ENCODE assay signal across 1 cellular context in genomic region chr15:59688888-59689625, GRCh38.
TF ChIP-seq lines count a peak whose summit lies in the region.

Gene BNIP2, minus strand, starts transcription at chr15:59689320. Its CDS starts 6,863 bp downstream, at chr15:59682457.

TF ChIP-seq in HEK293, 187 proteins besides CTCF, POLR2A, EP300 and RAD21 (continued from another document):
- TF ChIP-seq KLF17 (tag by site-specific recombination; IDR thresholded peaks at IDR 0.05) (peak; percentile 33; the same call in 1 of the 2 replicates), EGR2 (tag by site-specific recombination; IDR thresholded peaks at IDR 0.05; ENCODE audit: low read depth) (peak; percentile 96), KLF10 (tag by site-specific recombination; IDR thresholded peaks at IDR 0.05) (peak; percentile 97), ZNF140 (tag by site-specific recombination; IDR thresholded peaks at IDR 0.05) (no peak), SP2 (tag by site-specific recombination; IDR thresholded peaks at IDR 0.05) (peak; percentile 92), ZNF174 (tag by site-specific recombination; IDR thresholded peaks at IDR 0.05) (no peak), ZBTB11 (tag by site-specific recombination; conservative IDR thresholded peaks at IDR 0.05; ENCODE audit: low read depth) (peak; percentile 93), PBX3 (CRISPR knock-in tag; IDR thresholded peaks at IDR 0.05) (0 out of 2 replicates have a peak, but pooled peaks have one; percentile 12), ZFHX2 (tag by site-specific recombination; conservative IDR thresholded peaks at IDR 0.05) (peak; percentile 99), ZSCAN30 (tag by site-specific recombination; IDR thresholded peaks at IDR 0.05) (no peak), ZNF157 (tag by site-specific recombination; IDR thresholded peaks at IDR 0.05) (no peak), ZNF239 (tag by site-specific recombination; IDR thresholded peaks at IDR 0.05) (no peak), ZNF248 (tag by site-specific recombination; IDR thresholded peaks at IDR 0.05) (no peak), ZNF341 (tag by site-specific recombination; IDR thresholded peaks at IDR 0.05; ENCODE audit: low read depth) (no peak), ZNF146 (tag by site-specific recombination; IDR thresholded peaks at IDR 0.05) (peak; percentile 2; the same call in 1 of the 2 replicates), ZBTB17 (tag by site-specific recombination; IDR thresholded peaks at IDR 0.05) (0 out of 2 replicates have a peak, but pooled peaks have one; percentile 30), ZNF530 (tag by site-specific recombination; IDR thresholded peaks at IDR 0.05; ENCODE audit: low read depth) (no peak), ZNF221 (tag by site-specific recombination; IDR thresholded peaks at IDR 0.05; ENCODE audit: borderline replicate concordance) (no peak), ZNF664 (tag by site-specific recombination; IDR thresholded peaks at IDR 0.05) (no peak), SP3 (tag by site-specific recombination; IDR thresholded peaks at IDR 0.05) (peak; percentile 79), ZNF23 (tag by site-specific recombination; IDR thresholded peaks at IDR 0.05; ENCODE audit: borderline replicate concordance) (no peak), BCL11B (tag by site-specific recombination; IDR thresholded peaks at IDR 0.05; ENCODE audit: low read depth) (peak; percentile 83), GLIS1 (tag by site-specific recombination; IDR thresholded peaks at IDR 0.05) (peak; percentile 40; the same call in 1 of the 2 replicates), ZIC2 (tag by site-specific recombination; IDR thresholded peaks at IDR 0.05) (peak; percentile 29; the same call in 1 of the 2 replicates), GLIS2 (tag by site-specific recombination; IDR thresholded peaks at IDR 0.05) (peak; percentile 40; the same call in 1 of the 2 replicates), GLI2 (tag by site-specific recombination; IDR thresholded peaks at IDR 0.05; ENCODE audit: borderline replicate concordance, low read depth) (no peak), ZNF600 (tag by site-specific recombination; IDR thresholded peaks at IDR 0.05) (peak; percentile 73), ZNF629 (tag by site-specific recombination; IDR thresholded peaks at IDR 0.05) (peak; percentile 86), TCF7L2 (IDR thresholded peaks at IDR 0.05; ENCODE audit: borderline replicate concordance, low read depth, low read length) (no peak), KLF7 (tag by site-specific recombination; IDR thresholded peaks at IDR 0.05; ENCODE audit: borderline replicate concordance) (0 out of 2 replicates have a peak, but pooled peaks have one; percentile 29), ZNF473 (tag by site-specific recombination; IDR thresholded peaks at IDR 0.05) (no peak), ZNF16 (tag by site-specific recombination; IDR thresholded peaks at IDR 0.05; ENCODE audit: low read depth) (no peak), KLF9 (tag by site-specific recombination; IDR thresholded peaks at IDR 0.05; ENCODE audit: low read depth) (peak; percentile 97), ZNF280C (tag by site-specific recombination; IDR thresholded peaks at IDR 0.05) (no peak), ZBTB44 (tag by site-specific recombination; IDR thresholded peaks at IDR 0.05) (no peak), ZNF391 (tag by site-specific recombination; IDR thresholded peaks at IDR 0.05; ENCODE audit: borderline replicate concordance, low read depth) (peak; percentile 23; the same call in 1 of the 2 replicates), ELK4 (IDR thresholded peaks at IDR 0.05; ENCODE audit: borderline replicate concordance, low read depth, low read length) (no peak)
